In genomic region chr12:85874064-85874463, GRCh38 we compare ENCODE assay signal across 9 cellular contexts. TPM values are rescaled to one million over a fixed set of nuclear protein-coding genes. Genes with fewer than 3 reads are reported as not detected.
DNase-seq lines count a peak whose midpoint lies in the region; ATAC-seq and TF ChIP-seq lines count a peak whose summit lies in the region.
"Had no signal": no experiment of that assay in that cellular context is flagged by ENCODE, and none has a peak within 500 bp of the region (broad histone marks: within the 10 kb centered on the region; RNA-seq: fewer than 3 reads in every experiment).

Gene NTS, plus strand, starts transcription at chr12:85874295. Its CDS starts 109 bp downstream, at chr12:85874404.

- no peaks in the 10 kb centered on the region for H3K27me3 ChIP-seq in sigmoid colon

- H3K27ac Mint-ChIP-seq in mesothelial cell of epicardium, result no peak within 1 kb of the TSS

- no peak for TF ChIP-seq POLR2A in sigmoid colon (IDR thresholded peaks at IDR 0.05)

- WGBS in sigmoid colon, 2 donors, result 6 to 20% methylated on average over 2 of the region's 2 CpGs

- no peaks in the 10 kb centered on the region for H3K9me3 Mint-ChIP-seq in mesothelial cell of epicardium

- ATAC-seq in GM18907 (IDR thresholded peaks at IDR 0.05; ENCODE audit: unreplicated experiment), result peak; percentile 96
- ATAC-seq in HG02884 (IDR thresholded peaks at IDR 0.05; ENCODE audit: unreplicated experiment), result peak; percentile 72

- TF ChIP-seq CTCF in sigmoid colon (IDR thresholded peaks at IDR 0.05) (no peak), mesothelial cell of epicardium (IDR thresholded peaks at IDR 0.05; ENCODE audit: unreplicated experiment) (no peak)

- H3K9me3 ChIP-seq in sigmoid colon, result no peaks in the 10 kb centered on the region

- H3K27ac ChIP-seq in sigmoid colon, result no peak within 1 kb of the TSS
- H3K27ac ChIP-seq: KMS-11 had no signal

- H3K27me3 Mint-ChIP-seq in mesothelial cell of epicardium (ENCODE audit: low read depth), result peaks cover 1% of the 10 kb centered on the region

- DNase-seq in NCI-H748 (lab: John Stamatoyannopoulos, UW; ENCODE audit: unreplicated experiment) (peak; percentile 67), iPS-NIHi11 (ENCODE audit: low spot score) (peak; percentile 10), sigmoid colon (no peak), mesothelial cell of epicardium (ENCODE audit: low spot score in 2 of 2, unreplicated experiment in 2 of 2) (no peak), glomerular visceral epithelial cell (ENCODE audit: extremely low spot score) (no peak)
- no peak for DNase-seq in stimulated activated CD4-positive, alpha-beta T cell treated with anti-CD3 and anti-CD28 coated beads, Interleukin-12 subunit alpha, Interleukin-12 subunit beta, amount 100 ng/mL, for 4 hours

- no peak within 1 kb of the TSS for H3K4me3 Mint-ChIP-seq in mesothelial cell of epicardium

- H3K4me1 ChIP-seq in sigmoid colon, result no peaks in the 10 kb centered on the region

- peaks cover 6% of the 10 kb centered on the region for H3K4me1 Mint-ChIP-seq in mesothelial cell of epicardium

- no peak within 1 kb of the TSS for H3K4me3 ChIP-seq in sigmoid colon

- intact Hi-C loops in sigmoid colon (cut with DNase I), result no loop called here

- H3K36me3 Mint-ChIP-seq in mesothelial cell of epicardium, result no peaks in the 10 kb centered on the region

- H3K36me3 ChIP-seq in sigmoid colon, result no peaks in the 10 kb centered on the region

- no peak for TF ChIP-seq EP300 in sigmoid colon (IDR thresholded peaks at IDR 0.05)

RNA-seq across cellular contexts. Expression of gene NTS, which starts in this region (rescaled TPM):
- total RNA-seq in sigmoid colon, result not detected
- polyA plus RNA-seq in sigmoid colon, result under 1 TPM in 1 of 3 donors, not detected in 2; 0.50 TPM
- total RNA-seq in mesothelial cell of epicardium, result 0.25 TPM in 1 of 3 replicates, not detected in the others

Comparison
In these comparisons a context has a peak if more than half of its experiments do, and no peak if none do; other contexts are left out.
1. DNase-seq: peak in NCI-H748 (single experiment) and iPS-NIHi11 (single experiment); none in sigmoid colon (single experiment), mesothelial cell of epicardium (0 of 2), glomerular visceral epithelial cell (single experiment) and stimulated activated CD4-positive, alpha-beta T cell treated with anti-CD3 and anti-CD28 coated beads, Interleukin-12 subunit alpha, Interleukin-12 subunit beta, amount 100 ng/mL, for 4 hours (single experiment).